Comparison of ENCODE assay signal across 20 cellular contexts in the genomic region with DNA sequence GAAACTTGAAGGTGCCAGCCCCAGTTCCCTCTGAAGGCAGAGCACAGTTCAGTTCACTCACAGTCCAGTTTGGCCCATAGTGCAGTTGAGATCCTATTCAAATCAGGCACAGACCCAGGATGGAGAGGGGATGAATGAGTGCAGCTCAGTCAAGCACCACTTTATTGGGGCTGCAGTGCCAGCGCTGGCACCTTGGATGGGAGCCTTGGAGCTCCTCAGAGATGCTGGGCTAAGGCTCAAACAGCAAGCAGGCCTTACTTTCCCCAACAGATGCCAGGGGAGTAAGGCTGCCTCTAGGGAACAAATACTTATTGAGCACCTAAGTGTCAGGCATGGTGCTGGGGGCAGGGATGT.
DNase-seq lines count a peak whose midpoint lies in the region; ATAC-seq lines count a peak whose summit lies in the region.
"Had no signal": no experiment of that assay in that cellular context is flagged by ENCODE, and none has a peak within 500 bp of the region (broad histone marks: within the 10 kb centered on the region; RNA-seq: fewer than 3 reads in every experiment).

No MANE protein-coding gene starts in this region.

- H3K27ac Mint-ChIP-seq in T-helper 17 cell: no peak overlapping the region
- H3K27ac Mint-ChIP-seq: HFFc6, IgD-negative memory B cell had no signal

- intact Hi-C loops in head of caudate nucleus (cut with DNase I): no loop called here

- no peaks in the 10 kb centered on the region for H3K36me3 Mint-ChIP-seq in T-helper 17 cell (ENCODE audit: low read depth)
- H3K36me3 Mint-ChIP-seq: CD8-positive, alpha-beta memory T cell; IgD-negative memory B cell had no signal

- DNase-seq in DMS79 treated with DMSO at 0.1 percent for 48 hours (lab: John Stamatoyannopoulos, UW) (peak; percentile 40), DMS79 (lab: John Stamatoyannopoulos, UW) (no peak), NCI-H446 treated with DMSO at 0.1 percent for 48 hours (lab: John Stamatoyannopoulos, UW) (peak; percentile 30), head of caudate nucleus (peak in 23 of 42 donors; percentile 10 to 67 (median 43)), putamen (ENCODE audit: low spot score) (peak; percentile 15), T-helper 2 cell (no peak), T-helper 17 cell (no peak)
- DNase-seq: AML-193; CD8-positive, alpha-beta memory T cell; COR-L47; GF-D8; GOT3; H7; HFFc6 had no signal

- no peaks in the 10 kb centered on the region for H3K9me3 ChIP-seq in T-helper 17 cell (ENCODE audit: control insufficient read depth, low read length, poor library complexity, severe bottlenecking)
- H3K9me3 ChIP-seq: A549, BLaER1 had no signal

- H3K4me3 Mint-ChIP-seq in T-helper 17 cell: no peak overlapping the region
- H3K4me3 Mint-ChIP-seq: CD8-positive, alpha-beta memory T cell; HFFc6; IgD-negative memory B cell had no signal

- ATAC-seq in HG02623 (IDR thresholded peaks at IDR 0.05; ENCODE audit: unreplicated experiment): no peak
- ATAC-seq in T-helper 17 cell: no peak
- ATAC-seq: A549, HCT116, HepG2 had no signal

- H3K4me1 Mint-ChIP-seq in T-helper 17 cell: peaks cover 4% of the 10 kb centered on the region
- H3K4me1 Mint-ChIP-seq: CD8-positive, alpha-beta memory T cell; IgD-negative memory B cell had no signal

- H3K27me3 Mint-ChIP-seq in T-helper 17 cell: peaks cover 7% of the 10 kb centered on the region
- H3K27me3 Mint-ChIP-seq: IgD-negative memory B cell had no signal

Comparison
In these comparisons a context has a peak if more than half of its experiments do, and no peak if none do; other contexts are left out.
1. DNase-seq: peak in DMS79 treated with DMSO at 0.1 percent for 48 hours (single experiment), NCI-H446 treated with DMSO at 0.1 percent for 48 hours (single experiment), head of caudate nucleus (23 of 42) and putamen (single experiment); none in DMS79 (single experiment), T-helper 2 cell (0 of 5) and T-helper 17 cell (0 of 3).